Comparison of ENCODE assay signal across 26 cellular contexts in the genomic region with DNA sequence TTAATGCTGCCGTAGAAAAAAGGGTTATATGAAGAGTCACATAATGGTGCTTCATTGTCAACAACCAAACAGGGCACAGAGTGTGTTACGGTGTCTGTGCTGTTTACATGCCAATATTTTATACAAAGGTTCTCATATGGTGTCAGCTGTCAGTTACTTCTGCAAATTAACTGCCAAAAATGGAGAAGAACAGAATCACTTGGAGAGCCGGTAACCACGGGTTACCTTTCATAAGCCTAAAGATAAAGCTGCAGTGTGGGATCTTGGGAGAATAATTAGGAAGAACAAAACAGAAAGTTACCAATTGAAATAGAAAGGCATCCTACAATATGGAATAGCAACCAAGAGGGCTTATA.
DNase-seq lines count a peak whose midpoint lies in the region; ATAC-seq and TF ChIP-seq lines count a peak whose summit lies in the region.
"Had no signal": no experiment of that assay in that cellular context is flagged by ENCODE, and none has a peak within 500 bp of the region (broad histone marks: within the 10 kb centered on the region; RNA-seq: fewer than 3 reads in every experiment).

No MANE protein-coding gene starts in this region.

- no peak for ATAC-seq in HG02678 (IDR thresholded peaks at IDR 0.05; ENCODE audit: unreplicated experiment)
- ATAC-seq in activated T-cell treated with anti-CD3 and anti-CD28 coated beads, Interleukin-2, amount 50 U/mL, for 72 hours (replicated peaks in 1 of 2): no peak
- ATAC-seq: right cardiac atrium had no signal

- POLR2A ChIA-PET in RWPE1 (lab: Yijun Ruan, JAX; ENCODE audit: low non-redundant PET): no interaction called here

- H2AFZ ChIP-seq in neuron (ENCODE audit: low read depth, low read length): peak overlapping the region; percentile 3
- H2AFZ ChIP-seq: parathyroid adenoma had no signal

- H3K9me3 ChIP-seq in neuron (ENCODE audit: low read length): no peaks in the 10 kb centered on the region
- H3K9me3 ChIP-seq: adrenal gland, left ventricle myocardium inferior, transverse colon had no signal

- H3K27me3 Mint-ChIP-seq in activated T-cell treated with anti-CD3 and anti-CD28 coated beads, Interleukin-2, amount 50 U/mL, for 72 hours (ENCODE audit: low read depth): no peaks in the 10 kb centered on the region
- H3K27me3 Mint-ChIP-seq: activated CD4-positive, alpha-beta T cell treated with anti-CD3 and anti-CD28 coated beads, Interleukin-2, amount 10 ng/mL, durations not matched to agents 24 days and 14 days had no signal

- peaks cover 9% of the 10 kb centered on the region for H3K4me1 ChIP-seq in neuron (ENCODE audit: insufficient read depth, low read length)
- H3K4me1 ChIP-seq: adrenal gland, left ventricle myocardium inferior, parathyroid adenoma had no signal

- no peak for TF ChIP-seq CTCF in RWPE1 (conservative IDR thresholded peaks at IDR 0.05; ENCODE audit: low read depth)

- H3K36me3 Mint-ChIP-seq in activated T-cell treated with anti-CD3 and anti-CD28 coated beads, Interleukin-2, amount 50 U/mL, for 72 hours (ENCODE audit: insufficient read depth in 2 of 2): no peaks in the 10 kb centered on the region

- CTCF ChIA-PET in RWPE1 (lab: Yijun Ruan, JAX): interaction anchor here (0.6 kb wide), 1 partner anchor 25 kb away, joined by 3 read pairs; no protein-coding TSS in a partner anchor

- no peak overlapping the region for H3K4me3 Mint-ChIP-seq in activated T-cell treated with anti-CD3 and anti-CD28 coated beads, Interleukin-2, amount 50 U/mL, for 72 hours
- H3K4me3 Mint-ChIP-seq: activated CD4-positive, alpha-beta T cell treated with anti-CD3 and anti-CD28 coated beads, Interleukin-2, amount 10 ng/mL, durations not matched to agents 24 days and 14 days; T-helper 2 cell treated with Interferon-gamma antibody and Interleukin-4, amounts not matched to agents 5 μg/mL and 100 μg/mL, for 36 hours had no signal

- H3K36me3 ChIP-seq in neuron (ENCODE audit: insufficient read depth, low read length): no peaks in the 10 kb centered on the region
- H3K36me3 ChIP-seq: adrenal gland, transverse colon had no signal

- H3K27me3 ChIP-seq in neuron (ENCODE audit: insufficient read depth, low read length): no peaks in the 10 kb centered on the region
- H3K27me3 ChIP-seq: adrenal gland, brain microvascular endothelial cell had no signal

- H3K27ac Mint-ChIP-seq in activated T-cell treated with anti-CD3 and anti-CD28 coated beads, Interleukin-2, amount 50 U/mL, for 72 hours: no peak overlapping the region
- H3K27ac Mint-ChIP-seq: activated CD4-positive, alpha-beta T cell treated with anti-CD3 and anti-CD28 coated beads, Interleukin-2, amount 10 ng/mL, durations not matched to agents 24 days and 14 days; T-helper 2 cell treated with Interferon-gamma antibody and Interleukin-4, amounts not matched to agents 5 μg/mL and 100 μg/mL, for 36 hours had no signal

- DNase-seq in NCI-H2196 (lab: John Stamatoyannopoulos, UW; ENCODE audit: unreplicated experiment) (peak; percentile 10), NCI-H2196 treated with DMSO at 0.1 percent for 48 hours (lab: John Stamatoyannopoulos, UW; ENCODE audit: unreplicated experiment) (no peak), Kasumi-1 (lab: John Stamatoyannopoulos, UW) (peak; percentile 19 to 22), OCI-M1 (lab: John Stamatoyannopoulos, UW) (peak; percentile 26), RWPE1 (ENCODE audit: low spot score) (no peak)
- no peak for DNase-seq in activated T-cell treated with anti-CD3 and anti-CD28 coated beads, Interleukin-2, amount 50 U/mL, for 72 hours
- DNase-seq: activated CD4-positive, alpha-beta T cell treated with anti-CD3 and anti-CD28 coated beads, Interleukin-2, amount 10 ng/mL, durations not matched to agents 24 days and 14 days; activated naive CD4-positive, alpha-beta T cell treated with Interleukin-2 at 50 U/mL for 16 hours; activated T-cell treated with anti-CD3 and anti-CD28 coated beads, Interleukin-2, amount 50 U/mL, for 1 hour; adrenal gland; brain microvascular endothelial cell; DMS53; effector CD4-positive, alpha-beta T cell; GDM1; IMR-90; islet precursor cell; left ventricle myocardium inferior; NCI-H1436 treated with DMSO at 0.1 percent for 48 hours; NCI-H2171 treated with DMSO at 0.1 percent for 48 hours; NCI-H524 treated with DMSO at 0.1 percent for 48 hours; transverse colon had no signal

- H3K27ac ChIP-seq in RWPE1: no peak overlapping the region
- H3K27ac ChIP-seq: adrenal gland, brain microvascular endothelial cell, left ventricle myocardium inferior, parathyroid adenoma, transverse colon had no signal

- H3K9me3 Mint-ChIP-seq in activated T-cell treated with anti-CD3 and anti-CD28 coated beads, Interleukin-2, amount 50 U/mL, for 72 hours: no peaks in the 10 kb centered on the region
- H3K9me3 Mint-ChIP-seq: activated CD4-positive, alpha-beta T cell treated with anti-CD3 and anti-CD28 coated beads, Interleukin-2, amount 10 ng/mL, durations not matched to agents 24 days and 14 days; T-helper 2 cell treated with Interferon-gamma antibody and Interleukin-4, amounts not matched to agents 5 μg/mL and 100 μg/mL, for 36 hours had no signal

- no peak overlapping the region for H3K4me3 ChIP-seq in neuron (ENCODE audit: low read length)
- H3K4me3 ChIP-seq: adrenal gland, left ventricle myocardium inferior, transverse colon had no signal

- H3K4me1 Mint-ChIP-seq in activated T-cell treated with anti-CD3 and anti-CD28 coated beads, Interleukin-2, amount 50 U/mL, for 72 hours (ENCODE audit: low read depth): no peaks in the 10 kb centered on the region
- H3K4me1 Mint-ChIP-seq: activated CD4-positive, alpha-beta T cell treated with anti-CD3 and anti-CD28 coated beads, Interleukin-2, amount 10 ng/mL, durations not matched to agents 24 days and 14 days had no signal

Comparison
In these comparisons a context has a peak if more than half of its experiments do, and no peak if none do; other contexts are left out.
1. DNase-seq: peak in NCI-H2196 (single experiment), Kasumi-1 (2 of 2) and OCI-M1 (single experiment); none in NCI-H2196 treated with DMSO at 0.1 percent for 48 hours (single experiment), RWPE1 (single experiment) and activated T-cell treated with anti-CD3 and anti-CD28 coated beads, Interleukin-2, amount 50 U/mL, for 72 hours (0 of 2).